26 cellular contexts compared by ENCODE assay signal in the genomic region with DNA sequence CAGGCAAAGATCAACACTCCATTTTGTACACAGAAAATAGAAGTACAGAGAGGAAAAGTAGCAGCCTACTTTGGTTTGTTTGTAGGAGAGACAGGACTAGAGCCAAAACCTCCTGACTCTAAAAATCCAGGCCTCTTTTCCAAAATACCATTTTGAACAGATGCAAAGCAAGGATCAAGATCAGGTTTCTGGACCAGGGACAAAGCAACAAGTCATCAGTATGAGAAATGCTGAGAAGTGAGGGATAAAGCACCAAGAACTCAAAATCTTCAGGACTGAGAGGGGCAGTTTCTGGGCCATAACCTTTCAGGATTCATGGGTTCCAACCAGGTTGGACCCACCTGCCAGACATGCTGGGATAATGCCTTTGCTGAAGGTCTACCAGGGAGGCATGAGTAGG. TPM values are rescaled to one million over a fixed set of nuclear protein-coding genes. Genes with fewer than 3 reads are reported as not detected.
DNase-seq lines count a peak whose midpoint lies in the region; ATAC-seq, FAIRE-seq and TF ChIP-seq lines count a peak whose summit lies in the region.
"Had no signal": no experiment of that assay in that cellular context is flagged by ENCODE, and none has a peak within 500 bp of the region (broad histone marks: within the 10 kb centered on the region; RNA-seq: fewer than 3 reads in every experiment).

No MANE protein-coding gene starts in this region.

- no peaks in the 10 kb centered on the region for H3K27me3 Mint-ChIP-seq in mesothelial cell of epicardium (ENCODE audit: low read depth)

- TF ChIP-seq POLR2A in A549 (IDR thresholded peaks at IDR 0.05; ENCODE audit: low read length) = no peak

- no peak overlapping the region for H3K4me3 Mint-ChIP-seq in mesothelial cell of epicardium
- H3K4me3 Mint-ChIP-seq: CD8-positive, alpha-beta memory T cell; H9 had no signal

- POLR2A ChIA-PET in A549 (lab: Yijun Ruan, JAX) = no interaction called here

- H3K4me2 ChIP-seq in A549 = no peak overlapping the region

- TF ChIP-seq CTCF in A549 (IDR thresholded peaks at IDR 0.05) = no peak
- TF ChIP-seq CTCF in mesothelial cell of epicardium (IDR thresholded peaks at IDR 0.05; ENCODE audit: unreplicated experiment) = no peak

- H3K27ac ChIP-seq in A549 (no peak overlapping the region), SJCRH30 (peak overlapping the region; percentile 45), rectal smooth muscle tissue (ENCODE audit: low read depth, low read length) (peak overlapping the region; percentile 2)
- H3K27ac ChIP-seq: C4-2B, GM23248, RWPE1 had no signal

- no peaks in the 10 kb centered on the region for H3K36me3 ChIP-seq in SJCRH30
- H3K36me3 ChIP-seq in rectal smooth muscle tissue (ENCODE audit: control insufficient read depth, insufficient read depth, low read length) = no peaks in the 10 kb centered on the region

- peak; percentile 39 for FAIRE-seq in A549 (lab: Jason Lieb, UNC)
- FAIRE-seq: GM12878, HTR-8/SVneo had no signal

- peak overlapping the region; percentile 85 for H3K27ac Mint-ChIP-seq in mesothelial cell of epicardium
- H3K27ac Mint-ChIP-seq: CD8-positive, alpha-beta memory T cell had no signal

- H3K27me3 ChIP-seq in SJCRH30 (no peaks in the 10 kb centered on the region), rectal smooth muscle tissue (ENCODE audit: control insufficient read depth, insufficient read depth, low read length) (no peaks in the 10 kb centered on the region)

- no peak overlapping the region for H3K9ac ChIP-seq in rectal smooth muscle tissue (ENCODE audit: low read length)
- H3K9ac ChIP-seq: GM23248 had no signal

- H3K4me1 ChIP-seq in A549 (peaks cover 8% of the 10 kb centered on the region; the same call in 1 of the 3 replicates), SJCRH30 (peaks cover 50% of the 10 kb centered on the region), rectal smooth muscle tissue (ENCODE audit: control insufficient read depth, insufficient read depth, low read length) (peaks cover 7% of the 10 kb centered on the region)

- no peaks in the 10 kb centered on the region for H3K9me3 ChIP-seq in A549
- H3K9me3 ChIP-seq in SJCRH30 (replicated peaks) = no peaks in the 10 kb centered on the region

- CTCF ChIA-PET in A549 (lab: Yijun Ruan, JAX) = no interaction called here

- H3K9me3 Mint-ChIP-seq in mesothelial cell of epicardium = peaks cover 6% of the 10 kb centered on the region
- H3K9me3 Mint-ChIP-seq: CD8-positive, alpha-beta memory T cell had no signal

- peaks cover 39% of the 10 kb centered on the region for H3K4me1 Mint-ChIP-seq in mesothelial cell of epicardium
- H3K4me1 Mint-ChIP-seq: CD8-positive, alpha-beta memory T cell had no signal

- no peak for ATAC-seq in A549
- no peak for ATAC-seq in HG03159 (IDR thresholded peaks at IDR 0.05; ENCODE audit: unreplicated experiment)
- no peak for ATAC-seq in HG02970 (IDR thresholded peaks at IDR 0.05; ENCODE audit: low FRiP score, unreplicated experiment)
- no peak for ATAC-seq in HG03196 (IDR thresholded peaks at IDR 0.05; ENCODE audit: unreplicated experiment)
- ATAC-seq: GM12878, SK-N-SH treated with all-trans-retinoic acid at 6 μM for 48 hours had no signal

- DNase-seq in A549 (ENCODE audit: low read depth in 1 of 2, low spot score in 1 of 2) (no peak), SJCRH30 (peak; percentile 17 to 78), mesothelial cell of epicardium (ENCODE audit: low spot score in 2 of 2, unreplicated experiment in 2 of 2) (no peak), foreskin melanocyte (no peak)
- DNase-seq: CD8-positive, alpha-beta memory T cell; DND-41; GM23248; H9; KG1; NCI-H1092; NCI-H1436; NCI-H1930; NCI-H226; NCI-H774; NK-92 treated with Interleukin-12 subunit alpha and Interleukin-12 subunit beta, amount 100 ng/mL, for 24 hours; SIG-M5 had no signal

- TF ChIP-seq EP300 in A549 (IDR thresholded peaks at IDR 0.05) = no peak

- no peak overlapping the region for H3K4me3 ChIP-seq in A549
- H3K4me3 ChIP-seq in SJCRH30 = no peak overlapping the region
- H3K4me3 ChIP-seq in rectal smooth muscle tissue (ENCODE audit: low read length) = no peak overlapping the region
- H3K4me3 ChIP-seq: GM12878, GM23248 had no signal

- TF ChIP-seq RAD21 in A549 (conservative IDR thresholded peaks at IDR 0.05 in 1 of 2, IDR thresholded peaks at IDR 0.05 in 1 of 2) = no peak

- H3K36me3 Mint-ChIP-seq in mesothelial cell of epicardium = no peaks in the 10 kb centered on the region
- H3K36me3 Mint-ChIP-seq: CD8-positive, alpha-beta memory T cell had no signal

TF ChIP-seq in A549, 52 proteins besides CTCF, POLR2A, EP300 and RAD21:
- TF ChIP-seq, protein P1, sequence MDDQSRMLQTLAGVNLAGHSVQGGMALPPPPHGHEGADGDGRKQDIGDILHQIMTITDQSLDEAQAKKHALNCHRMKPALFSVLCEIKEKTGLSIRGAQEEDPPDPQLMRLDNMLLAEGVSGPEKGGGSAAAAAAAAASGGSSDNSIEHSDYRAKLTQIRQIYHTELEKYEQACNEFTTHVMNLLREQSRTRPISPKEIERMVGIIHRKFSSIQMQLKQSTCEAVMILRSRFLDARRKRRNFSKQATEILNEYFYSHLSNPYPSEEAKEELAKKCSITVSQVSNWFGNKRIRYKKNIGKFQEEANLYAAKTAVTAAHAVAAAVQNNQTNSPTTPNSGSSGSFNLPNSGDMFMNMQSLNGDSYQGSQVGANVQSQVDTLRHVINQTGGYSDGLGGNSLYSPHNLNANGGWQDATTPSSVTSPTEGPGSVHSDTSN (IDR thresholded peaks at IDR 0.05) = no peak
- TF ChIP-seq ESRRA (IDR thresholded peaks at IDR 0.05; ENCODE audit: borderline replicate concordance, low read length) (no peak), SREBF2 (IDR thresholded peaks at IDR 0.05) (no peak)

RNA-seq across cellular contexts. Expression of gene MBTPS2, which starts 36.6 kb away (rescaled TPM):
- polyA plus RNA-seq in A549 (2011; rRNA removed) = 56.5 and 65.6 TPM in 2 replicates
- 13.3 and 14.7 TPM in 2 replicates for polyA plus RNA-seq in A549 (2012; cell fraction: cytosol; rRNA removed)
- 8.7 and 9.6 TPM in 2 replicates for polyA plus RNA-seq in A549 (2012; cell fraction: nucleus; rRNA removed)
- polyA plus RNA-seq in A549 (2017; fragmentation: RNase III; extraction: RNeasy Plus Mini Kit Qiagen cat#74134 plus additional on column Dnase treatment) = 24.0 to 24.7 TPM (median 24.3 TPM) in 3 replicates
- 42.7 and 44.0 TPM in 2 replicates for polyA minus RNA-seq in A549 (2011; rRNA and poly(A)+ RNA removed)
- total RNA-seq in SJCRH30 (2014; rRNA removed; shearing (Covaris generic)) = 14.0 and 14.6 TPM in 2 replicates
- total RNA-seq in mesothelial cell of epicardium = 20.8 to 22.1 TPM (median 21.1 TPM) in 3 replicates

RNA-seq across cellular contexts. Expression of gene SMPX, which starts 44.9 kb away (rescaled TPM):
- 0.23 TPM in 1 of 2 replicates, not detected in the other for polyA plus RNA-seq in A549 (2011; rRNA removed)
- polyA plus RNA-seq in A549 (2012; cell fraction: cytosol; rRNA removed) = not detected in 2 replicates
- not detected in 2 replicates for polyA plus RNA-seq in A549 (2012; cell fraction: nucleus; rRNA removed)
- 0.13 TPM in 1 of 3 replicates, not detected in the others for polyA plus RNA-seq in A549 (2017; fragmentation: RNase III; extraction: RNeasy Plus Mini Kit Qiagen cat#74134 plus additional on column Dnase treatment)
- not detected in 2 replicates for polyA minus RNA-seq in A549 (2011; rRNA and poly(A)+ RNA removed)
- 13.1 and 16.8 TPM in 2 replicates for total RNA-seq in SJCRH30 (2014; rRNA removed; shearing (Covaris generic))
- total RNA-seq in mesothelial cell of epicardium = 2.7 to 3.5 TPM (median 3.1 TPM) in 3 replicates
- total RNA-seq: A172; CD8-positive, alpha-beta memory T cell; GM12878; GM23248; H9 had no signal
- polyA plus RNA-seq: CD8-positive, alpha-beta memory T cell; GM23248 had no signal

RNA-seq across cellular contexts. Expression of gene YY2, which starts 52.9 kb away (rescaled TPM):
- polyA plus RNA-seq in A549 (2011; rRNA removed) (1.8 and 2.2 TPM in 2 replicates), A549 (2017; fragmentation: RNase III; extraction: RNeasy Plus Mini Kit Qiagen cat#74134 plus additional on column Dnase treatment) (2.6 to 3.2 TPM (median 3.2 TPM) in 3 replicates)
- 1.4 and 1.5 TPM in 2 replicates for polyA plus RNA-seq in A549 (2012; cell fraction: cytosol; rRNA removed)
- polyA plus RNA-seq in A549 (2012; cell fraction: nucleus; rRNA removed) = 3.8 and 4.2 TPM in 2 replicates
- polyA minus RNA-seq in A549 (2011; rRNA and poly(A)+ RNA removed) = 1.3 and 1.8 TPM in 2 replicates
- 1.6 and 3.4 TPM in 2 replicates for total RNA-seq in SJCRH30 (2014; rRNA removed; shearing (Covaris generic))
- 3.6 to 4.1 TPM (median 3.7 TPM) in 3 replicates for total RNA-seq in mesothelial cell of epicardium

Comparison
In these comparisons a context has a peak if more than half of its experiments do, and no peak if none do; other contexts are left out.
1. DNase-seq: peak in SJCRH30 (2 of 2); none in A549 (0 of 2), mesothelial cell of epicardium (0 of 2) and foreskin melanocyte (single experiment).
2. H3K27ac ChIP-seq: peak in SJCRH30 (single experiment) and rectal smooth muscle tissue (single experiment); none in A549 (0 of 2).